Comparison of ENCODE assay signal across 8 cellular contexts in the genomic region with DNA sequence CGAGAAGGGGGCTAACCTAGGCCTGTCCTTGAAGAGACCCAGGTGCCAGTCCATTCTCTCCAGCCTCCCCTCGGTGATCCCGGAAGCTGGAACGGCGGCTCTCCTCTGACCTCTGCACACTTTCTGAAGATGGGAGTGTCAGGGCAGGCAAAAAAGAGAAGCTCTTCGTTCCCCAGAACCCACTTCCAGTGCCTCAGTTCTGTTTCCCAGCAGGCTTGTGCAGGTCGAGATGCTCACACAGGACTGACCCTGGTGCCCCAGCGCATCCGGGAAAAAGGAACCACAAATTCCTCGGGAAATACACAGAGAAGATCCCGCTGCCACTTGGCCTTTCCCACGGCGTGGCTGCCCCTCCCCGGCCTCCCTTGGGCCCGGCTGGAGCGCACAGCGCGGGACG. TPM values are rescaled to one million over a fixed set of nuclear protein-coding genes. Genes with fewer than 3 reads are reported as not detected.
DNase-seq lines count a peak whose midpoint lies in the region; ATAC-seq and TF ChIP-seq lines count a peak whose summit lies in the region.

No MANE protein-coding gene starts in this region.

- no peaks in the 10 kb centered on the region for H3K27me3 ChIP-seq in CD8-positive, alpha-beta T cell (ENCODE audit: insufficient read depth, low read length)
- H3K27me3 ChIP-seq in MG63 (no peaks in the 10 kb centered on the region; the same call in 1 of the 2 replicates), colonic mucosa (no peaks in the 10 kb centered on the region), mucosa of rectum (ENCODE audit: control insufficient read depth in 2 of 2, insufficient read depth in 2 of 2, low read length in 2 of 2) (no peaks in the 10 kb centered on the region)

- TF ChIP-seq CTCF in CD8-positive, alpha-beta T cell (IDR thresholded peaks at IDR 0.05): no peak
- no peak for TF ChIP-seq CTCF in colonic mucosa (IDR thresholded peaks at IDR 0.05)

- intact Hi-C loops in CD8-positive, alpha-beta T cell (cut with DNase I, micrococcal nuclease): loop anchor here (1.0 to 5.0 kb wide), 2 partner anchors 12 to 478 kb away; no protein-coding TSS in a partner anchor
- intact Hi-C loops in colonic mucosa (cut with DNase I): no loop called here

- ATAC-seq in CD8-positive, alpha-beta T cell: no peak

- no peaks in the 10 kb centered on the region for H3K36me3 ChIP-seq in CD8-positive, alpha-beta T cell (ENCODE audit: insufficient read depth, low read length)
- H3K36me3 ChIP-seq in MG63: no peaks in the 10 kb centered on the region
- no peaks in the 10 kb centered on the region for H3K36me3 ChIP-seq in colonic mucosa
- peaks cover 3% of the 10 kb centered on the region in 2 donors for H3K36me3 ChIP-seq in mucosa of rectum (ENCODE audit: control insufficient read depth in 2 of 2, insufficient read depth in 2 of 2, low read length in 2 of 2)

- peaks cover 10% of the 10 kb centered on the region for H3K4me1 ChIP-seq in CD8-positive, alpha-beta T cell (ENCODE audit: insufficient read depth, low read length)
- H3K4me1 ChIP-seq in colonic mucosa: peaks cover 10% of the 10 kb centered on the region
- H3K4me1 ChIP-seq in mucosa of rectum (ENCODE audit: control insufficient read depth in 2 of 2, insufficient read depth in 2 of 2, low read length in 2 of 2): peaks cover 11% of the 10 kb centered on the region in 2 donors

- H3K9me3 ChIP-seq in CD8-positive, alpha-beta T cell (ENCODE audit: low read length): no peaks in the 10 kb centered on the region
- H3K9me3 ChIP-seq in MG63: no peaks in the 10 kb centered on the region
- H3K9me3 ChIP-seq in colonic mucosa: no peaks in the 10 kb centered on the region
- H3K9me3 ChIP-seq in mucosa of rectum (ENCODE audit: control insufficient read depth in 2 of 2, low read length in 2 of 2): no peaks in the 10 kb centered on the region

- peak overlapping the region; percentile 83 for H3K4me3 Mint-ChIP-seq in CD8-positive, alpha-beta T cell

- H3K9me3 Mint-ChIP-seq in CD8-positive, alpha-beta T cell: no peaks in the 10 kb centered on the region

- H3K36me3 Mint-ChIP-seq in CD8-positive, alpha-beta T cell: no peaks in the 10 kb centered on the region

- no peaks in the 10 kb centered on the region for H3K27me3 Mint-ChIP-seq in CD8-positive, alpha-beta T cell (ENCODE audit: low read depth)

- POLR2A ChIA-PET in CD8-positive, alpha-beta T cell (lab: Charles Lee): interaction anchor here (1.7 to 4.6 kb wide), 2 partner anchors 12 to 40 kb away, joined by 4 to 31 read pairs; partner anchors contain the start of gene IMP4

- H3K9ac ChIP-seq in colonic mucosa (ENCODE audit: low read depth in 2 of 2, low read length in 2 of 2) (peak overlapping the region; percentile 67 to 77), mucosa of rectum (ENCODE audit: low read depth in 1 of 2, low read length in 2 of 2) (peak overlapping the region; percentile 58 to 93)

- CTCF ChIA-PET in CD8-positive, alpha-beta T cell (lab: Charles Lee): interaction anchor here (1.0 to 1.8 kb wide), 3 partner anchors 10 to 174 kb away, joined by 3 to 4 read pairs (median 3); no protein-coding TSS in a partner anchor

- H3K4me1 Mint-ChIP-seq in CD8-positive, alpha-beta T cell (ENCODE audit: low read depth): peaks cover 12% of the 10 kb centered on the region

- H3K27ac Mint-ChIP-seq in CD8-positive, alpha-beta T cell: no peak overlapping the region

- DNase-seq in CD8-positive, alpha-beta T cell: peak in 1 of 7 experiments; percentile 47
- DNase-seq in MG63 (no peak), colonic mucosa (peak; percentile 38), inferior parietal cortex (ENCODE audit: extremely low spot score) (no peak), NCI-H524 treated with DMSO at 0.1 percent for 48 hours (lab: John Stamatoyannopoulos, UW) (no peak), NCI-H1092 treated with DMSO at 0.1 percent for 48 hours (lab: John Stamatoyannopoulos, UW) (no peak), NCI-H2227 (lab: John Stamatoyannopoulos, UW; ENCODE audit: unreplicated experiment) (no peak)

- H3K4me3 ChIP-seq in CD8-positive, alpha-beta T cell (ENCODE audit: low read depth, low read length): peak overlapping the region; percentile 63
- H3K4me3 ChIP-seq in MG63: peak overlapping the region; percentile 65
- peak overlapping the region; percentile 94 for H3K4me3 ChIP-seq in colonic mucosa
- H3K4me3 ChIP-seq in mucosa of rectum (ENCODE audit: low read length in 2 of 2): peak overlapping the region; percentile 81 to 94

- H3K27ac ChIP-seq in CD8-positive, alpha-beta T cell (ENCODE audit: low read depth, low read length): no peak overlapping the region
- H3K27ac ChIP-seq in colonic mucosa (peak overlapping the region; percentile 89), mucosa of rectum (ENCODE audit: low read depth in 2 of 2, low read length in 2 of 2) (peak overlapping the region; percentile 76 to 79)

RNA-seq across cellular contexts. Expression of gene PTPN18, which starts 0.7 kb away (rescaled TPM):
- 10 to 100 TPM; 18.1 to 20.6 TPM for total RNA-seq in CD8-positive, alpha-beta T cell
- 8.4 and 66.1 TPM in 2 replicates for total RNA-seq in MG63 (2014; rRNA removed; shearing (Covaris generic); ENCODE audit: low replicate concordance)
- 100 to 1,000 TPM in 1 of 2 donors, 10 to 100 TPM in 1; 85.0 to 160 TPM for total RNA-seq in colonic mucosa

RNA-seq across cellular contexts. Expression of gene IMP4, which starts 12.5 kb away (rescaled TPM):
- 100 to 1,000 TPM; 108 to 120 TPM for total RNA-seq in CD8-positive, alpha-beta T cell
- total RNA-seq in MG63 (2014; rRNA removed; shearing (Covaris generic); ENCODE audit: low replicate concordance): 115 and 179 TPM in 2 replicates
- total RNA-seq in colonic mucosa: 100 to 1,000 TPM in 1 of 2 donors, 10 to 100 TPM in 1; 50.6 to 117 TPM
